In the genomic region with DNA sequence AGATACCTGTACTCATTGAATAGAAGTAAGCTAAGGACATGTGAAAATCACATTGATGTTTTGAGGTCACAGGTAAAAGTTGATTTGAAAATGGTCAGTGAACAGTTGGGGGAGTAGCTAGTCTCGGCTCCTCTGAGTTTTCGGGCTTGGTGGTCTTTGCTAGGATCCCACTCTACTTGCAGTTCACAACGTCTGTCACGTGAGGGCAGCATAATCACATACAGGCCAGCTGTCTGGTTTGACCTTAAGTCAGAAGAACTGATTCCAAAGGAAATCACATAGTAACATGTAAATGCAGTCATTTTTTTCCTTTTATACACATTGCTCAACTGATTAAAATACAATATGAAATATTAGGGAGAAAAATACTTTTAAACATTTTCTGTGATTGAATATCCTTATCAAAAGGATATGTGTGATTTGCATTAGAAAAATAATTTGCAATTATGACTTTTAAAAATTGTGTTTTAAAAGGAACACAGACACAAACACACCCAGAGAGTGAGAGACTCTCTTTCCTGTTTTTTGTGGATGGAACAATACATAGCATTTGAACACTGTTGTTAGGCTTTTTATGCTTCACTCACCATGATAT, we compare ENCODE assay signal across 8 cellular contexts. TPM values are rescaled to one million over a fixed set of nuclear protein-coding genes. Genes with fewer than 3 reads are reported as not detected.
A peak's percentile ranks its signal among the peaks of the same experiment; 100 is the strongest.
DNase-seq lines count a peak whose midpoint lies in the region; ATAC-seq and TF ChIP-seq lines count a peak whose summit lies in the region.

No MANE protein-coding gene starts in this region.

- H3K4me3 ChIP-seq in osteoblast (ENCODE audit: insufficient read depth, low read length) = no peak overlapping the region
- no peak overlapping the region for H3K4me3 ChIP-seq in effector memory CD4-positive, alpha-beta T cell (ENCODE audit: insufficient read depth, low read depth, low read length, poor library complexity, severe bottlenecking)

- peak; percentile 99 for TF ChIP-seq CTCF in osteoblast (IDR thresholded peaks at IDR 0.05; ENCODE audit: extremely low read depth, low read depth, low read length)

- H3K27me3 ChIP-seq in osteoblast (ENCODE audit: insufficient read depth, low read length) = no peaks in the 10 kb centered on the region
- H3K27me3 ChIP-seq in effector memory CD4-positive, alpha-beta T cell (replicated peaks; ENCODE audit: control insufficient read depth, insufficient read depth, low read length, poor library complexity, severe bottlenecking) = no peaks in the 10 kb centered on the region

- no peak overlapping the region for H2AFZ ChIP-seq in osteoblast (ENCODE audit: low read length)

- H3K4me1 ChIP-seq in osteoblast (ENCODE audit: insufficient read depth, low read length) = peaks cover 11% of the 10 kb centered on the region
- H3K4me1 ChIP-seq in effector memory CD4-positive, alpha-beta T cell (ENCODE audit: control insufficient read depth, insufficient read depth, low read length, poor library complexity, severe bottlenecking) = no peaks in the 10 kb centered on the region

- H3K4me2 ChIP-seq in osteoblast (ENCODE audit: insufficient read depth, low read length) = peak overlapping the region; percentile 30

- no peaks in the 10 kb centered on the region for H3K9me3 ChIP-seq in osteoblast (ENCODE audit: low read depth, low read length)
- H3K9me3 ChIP-seq in effector memory CD4-positive, alpha-beta T cell (ENCODE audit: control insufficient read depth, low read length) = no peaks in the 10 kb centered on the region

- no peaks in the 10 kb centered on the region for H3K36me3 ChIP-seq in osteoblast (ENCODE audit: insufficient read depth, low read length)
- H3K36me3 ChIP-seq in effector memory CD4-positive, alpha-beta T cell (ENCODE audit: control insufficient read depth, insufficient read depth, low read length) = no peaks in the 10 kb centered on the region

- ATAC-seq in GM19324 (IDR thresholded peaks at IDR 0.05; ENCODE audit: low FRiP score, unreplicated experiment) = peak; percentile 77
- ATAC-seq in HG03432 (IDR thresholded peaks at IDR 0.05; ENCODE audit: unreplicated experiment) = peak; percentile 75

- DNase-seq in COLO668 (lab: John Stamatoyannopoulos, UW; ENCODE audit: unreplicated experiment) (peak; percentile 23), NCI-H82 (lab: John Stamatoyannopoulos, UW) (peak; percentile 93), activated T-cell treated with anti-CD3 and anti-CD28 coated beads for 24 hours (ENCODE audit: low read depth) (peak; percentile 23), fibroblast of the conjunctiva (ENCODE audit: low read depth) (peak; percentile 66), osteoblast (ENCODE audit: insufficient read length, low spot score, missing footprints) (peak; percentile 74)
- DNase-seq in effector memory CD4-positive, alpha-beta T cell = no peak

- no peaks in the 10 kb centered on the region for H3K79me2 ChIP-seq in osteoblast (ENCODE audit: insufficient read depth, low read length)

- no peak overlapping the region for H3K27ac ChIP-seq in osteoblast (ENCODE audit: low read depth, low read length)
- no peak overlapping the region for H3K27ac ChIP-seq in effector memory CD4-positive, alpha-beta T cell (ENCODE audit: insufficient read depth, low read length, poor library complexity, severe bottlenecking)

- H4K20me1 ChIP-seq in osteoblast (ENCODE audit: insufficient read depth, low read length) = no peaks in the 10 kb centered on the region

RNA-seq across cellular contexts. Expression of gene PDC, which starts 21.8 kb away (rescaled TPM):
- not detected in 2 replicates for total RNA-seq in osteoblast

Comparison
In these comparisons a context has a peak if more than half of its experiments do, and no peak if none do; other contexts are left out.
1. DNase-seq: peak in COLO668 (single experiment), NCI-H82 (single experiment), activated T-cell treated with anti-CD3 and anti-CD28 coated beads for 24 hours (single experiment), fibroblast of the conjunctiva (single experiment) and osteoblast (single experiment); none in effector memory CD4-positive, alpha-beta T cell (0 of 3).